Comparison of ENCODE assay signal across 1 cellular context in genomic region chr5:139985290-139985689, GRCh38.
TF ChIP-seq lines count a peak whose summit lies in the region.

No MANE protein-coding gene starts in this region.

TF ChIP-seq in HEK293, 187 proteins besides CTCF, POLR2A, EP300 and RAD21 (continued from another document):
- TF ChIP-seq PRDM4 (tag by site-specific recombination; IDR thresholded peaks at IDR 0.05) (no peak), ZFP69B (tag by site-specific recombination; IDR thresholded peaks at IDR 0.05) (no peak), ZNF26 (tag by site-specific recombination; IDR thresholded peaks at IDR 0.05) (no peak), ZNF449 (tag by site-specific recombination; IDR thresholded peaks at IDR 0.05) (peak; percentile 72; the same call in 1 of the 2 replicates), ZSCAN16 (tag by site-specific recombination; IDR thresholded peaks at IDR 0.05) (no peak), ZNF223 (tag by site-specific recombination; IDR thresholded peaks at IDR 0.05) (no peak)
